2 cellular contexts compared by ENCODE assay signal in genomic region chr6:151867361-151867869, GRCh38. TPM values are rescaled to one million over a fixed set of nuclear protein-coding genes. Genes with fewer than 3 reads are reported as not detected.
"Had no signal": no experiment of that assay in that cellular context is flagged by ENCODE, and none has a peak within 500 bp of the region (broad histone marks: within the 10 kb centered on the region; RNA-seq: fewer than 3 reads in every experiment).

No MANE protein-coding gene starts in this region.

RNA-seq across cellular contexts. Expression of gene ESR1, which starts 59.9 kb away (rescaled TPM):
- total RNA-seq: neural crest cell, osteocyte had no signal
